In genomic region chr4:82900335-82901128, GRCh38 we compare ENCODE assay signal across 1 cellular context.
TF ChIP-seq lines count a peak whose summit lies in the region.

THAP9 (plus strand) TSS chr4:82900735; CDS start chr4:82900803, 68 bp downstream.

TF ChIP-seq in K562, 482 proteins besides CTCF, POLR2A, EP300 and RAD21 (continued from another document and continues in another):
- no peak for TF ChIP-seq CUX1 (CRISPR knock-in tag; IDR thresholded peaks at IDR 0.05)
- no peak for TF ChIP-seq ID3 (CRISPR knock-in tag; IDR thresholded peaks at IDR 0.05)
- peak; percentile 90 for TF ChIP-seq ID3 (tag; IDR thresholded peaks at IDR 0.05)
- peak; percentile 88 for TF ChIP-seq E2F8 (IDR thresholded peaks at IDR 0.05; ENCODE audit: low read depth, partially characterized antibody)
- 0 out of 2 replicates have a peak, but pooled peaks have one; percentile 7 for TF ChIP-seq KAT8 (IDR thresholded peaks at IDR 0.05; ENCODE audit: low read depth)
- TF ChIP-seq CAMTA2 (CRISPR knock-in tag; conservative IDR thresholded peaks at IDR 0.05) = no peak
- TF ChIP-seq MCM2 (IDR thresholded peaks at IDR 0.05; ENCODE audit: low read depth) = no peak
- no peak for TF ChIP-seq ZNF398 (CRISPR knock-in tag; IDR thresholded peaks at IDR 0.05)
- peak; percentile 65 for TF ChIP-seq JUND (IDR thresholded peaks at IDR 0.05; ENCODE audit: borderline replicate concordance, low read depth, low read length)
- TF ChIP-seq JUND (tag; IDR thresholded peaks at IDR 0.05; ENCODE audit: borderline replicate concordance, low read depth, low read length) = peak; percentile 23; the same call in 2 of the 3 replicates
- no peak for TF ChIP-seq TCFL5 (CRISPR knock-in tag; conservative IDR thresholded peaks at IDR 0.05)
- no peak for TF ChIP-seq CTCFL (IDR thresholded peaks at IDR 0.05; ENCODE audit: borderline replicate concordance, insufficient read depth, low read depth, low read length, poor library complexity, severe bottlenecking)
- no peak; the same call in 1 of the 2 replicates for TF ChIP-seq LARP7 (IDR thresholded peaks at IDR 0.05)
- no peak for TF ChIP-seq TCF7L2 (IDR thresholded peaks at IDR 0.05; ENCODE audit: low read depth, low read length)
- TF ChIP-seq RBBP5 (IDR thresholded peaks at IDR 0.05; ENCODE audit: borderline replicate concordance, insufficient read depth, low read length, poor library complexity, severe bottlenecking) = peak; percentile 100
- TF ChIP-seq DACH1 (IDR thresholded peaks at IDR 0.05; ENCODE audit: partially characterized antibody) = no peak
- peak; percentile 92; the same call in 1 of the 2 replicates for TF ChIP-seq E2F5 (CRISPR knock-in tag; IDR thresholded peaks at IDR 0.05)
- no peak for TF ChIP-seq BDP1 (IDR thresholded peaks at IDR 0.05; ENCODE audit: insufficient read depth, insufficient read length)
- TF ChIP-seq ZBTB2 (IDR thresholded peaks at IDR 0.05) = peak; percentile 85
- TF ChIP-seq HNRNPK (IDR thresholded peaks at IDR 0.05; ENCODE audit: low read depth, low read length, poor library complexity, severe bottlenecking) = no peak
- TF ChIP-seq SMARCA4 (IDR thresholded peaks at IDR 0.05) = peak; percentile 33; the same call in 1 of the 2 replicates
- no peak; the same call in 1 of the 2 replicates for TF ChIP-seq SIN3B (IDR thresholded peaks at IDR 0.05; ENCODE audit: low read depth)
- TF ChIP-seq HDAC8 (tag; IDR thresholded peaks at IDR 0.05) = peak; percentile 80; the same call in 1 of the 2 replicates
- TF ChIP-seq PHTF2 (CRISPR knock-in tag; IDR thresholded peaks at IDR 0.05) = no peak
- TF ChIP-seq ZNF766 (CRISPR knock-in tag; conservative IDR thresholded peaks at IDR 0.05) = peak; percentile 79; the same call in 1 of the 2 replicates
- no peak for TF ChIP-seq ZFP1 (CRISPR knock-in tag; IDR thresholded peaks at IDR 0.05)
- 0 out of 2 replicates have a peak, but pooled peaks have one; percentile 22 for TF ChIP-seq ATF4 (CRISPR knock-in tag; IDR thresholded peaks at IDR 0.05)
- TF ChIP-seq SP1 (CRISPR knock-in tag; IDR thresholded peaks at IDR 0.05) = peak; percentile 87
- TF ChIP-seq SNRNP70 (optimal IDR thresholded peaks at IDR 0.05; ENCODE audit: low read depth, low read length) = no peak
- TF ChIP-seq ZNF764 (CRISPR knock-in tag; IDR thresholded peaks at IDR 0.05; ENCODE audit: low read depth) = no peak
- TF ChIP-seq HNRNPH1 (optimal IDR thresholded peaks at IDR 0.05; ENCODE audit: low read depth, low read length) = no peak
- TF ChIP-seq HNRNPL (IDR thresholded peaks at IDR 0.05; ENCODE audit: low read depth, low read length) = no peak
- no peak for TF ChIP-seq HMG20B (CRISPR knock-in tag; IDR thresholded peaks at IDR 0.05)
- TF ChIP-seq FOXA1 (IDR thresholded peaks at IDR 0.05; ENCODE audit: borderline replicate concordance) = no peak
- TF ChIP-seq STAT5A (IDR thresholded peaks at IDR 0.05; ENCODE audit: borderline replicate concordance, low read length) = no peak
- peak in 1 of 2 experiments; percentile 62; a peak in 2 of 4 replicates for TF ChIP-seq HDAC1 (IDR thresholded peaks at IDR 0.05)
- TF ChIP-seq HMGN3 (IDR thresholded peaks at IDR 0.05; ENCODE audit: borderline replicate concordance, extremely low read depth, insufficient read length, low read depth, low read length) = peak; percentile 81
- TF ChIP-seq U2AF1 (optimal IDR thresholded peaks at IDR 0.05; ENCODE audit: low read depth, low read length) = no peak
- peak; percentile 48 for TF ChIP-seq ATF3 (IDR thresholded peaks at IDR 0.05)
- TF ChIP-seq ATF3 (CRISPR knock-in tag; conservative IDR thresholded peaks at IDR 0.05) = peak; percentile 24
- peak; percentile 58; the same call in 1 of the 2 replicates for TF ChIP-seq BRD4 (IDR thresholded peaks at IDR 0.05)
- TF ChIP-seq FOSL1 (tag; conservative IDR thresholded peaks at IDR 0.05) = peak; percentile 90
- no peak for TF ChIP-seq ZNF778 (CRISPR knock-in tag; IDR thresholded peaks at IDR 0.05)
- no peak for TF ChIP-seq NR1H2 (CRISPR knock-in tag; IDR thresholded peaks at IDR 0.05)
- TF ChIP-seq GATA2 (CRISPR knock-in tag; IDR thresholded peaks at IDR 0.05) = peak; percentile 1; the same call in 1 of the 2 replicates
- peak; percentile 81 for TF ChIP-seq MAX (CRISPR knock-in tag; IDR thresholded peaks at IDR 0.05)
- no peak for TF ChIP-seq ZNF584 (CRISPR knock-in tag; IDR thresholded peaks at IDR 0.05; ENCODE audit: low read depth)
- TF ChIP-seq ZNF655 (CRISPR knock-in tag; IDR thresholded peaks at IDR 0.05) = no peak
- TF ChIP-seq RHOXF2B (CRISPR knock-in tag; conservative IDR thresholded peaks at IDR 0.05) = no peak
